16 cellular contexts compared by ENCODE assay signal in genomic region chr3:180947761-180948390, GRCh38. TPM values are rescaled to one million over a fixed set of nuclear protein-coding genes. Genes with fewer than 3 reads are reported as not detected.
A peak's percentile ranks its signal among the peaks of the same experiment; 100 is the strongest.
DNase-seq lines count a peak whose midpoint lies in the region; ATAC-seq and TF ChIP-seq lines count a peak whose summit lies in the region.
"Had no signal": no experiment of that assay in that cellular context is flagged by ENCODE, and none has a peak within 500 bp of the region (broad histone marks: within the 10 kb centered on the region; RNA-seq: fewer than 3 reads in every experiment).

No MANE protein-coding gene starts in this region.

- H3K27me3 Mint-ChIP-seq in stimulated activated naive CD8-positive, alpha-beta T cell treated with anti-CD3 and anti-CD28 coated beads, Interleukin-15, Interleukin-2, amounts not matched to agents 100 ng/mL and 50 ng/mL, for 24 hours: no peaks in the 10 kb centered on the region
- H3K27me3 Mint-ChIP-seq: activated CD4-positive, alpha-beta T cell treated with anti-CD3 and anti-CD28 coated beads, Interleukin-2, amount 10 ng/mL, durations not matched to agents 24 days and 14 days had no signal

- DNase-seq in stimulated activated naive CD8-positive, alpha-beta T cell treated with anti-CD3 and anti-CD28 coated beads, Interleukin-15, Interleukin-2, amounts not matched to agents 100 U/mL and 50 U/mL, for 24 hours: no peak
- DNase-seq in NB4 (ENCODE audit: low read depth): peak; percentile 7
- no peak for DNase-seq in COLO829 (ENCODE audit: low spot score)
- no peak for DNase-seq in putamen (ENCODE audit: low spot score)
- no peak for DNase-seq in LoVo (ENCODE audit: low spot score)
- DNase-seq: activated CD4-positive, alpha-beta T cell treated with anti-CD3 and anti-CD28 coated beads, Interleukin-2, amount 10 ng/mL, durations not matched to agents 24 days and 14 days; activated naive CD4-positive, alpha-beta T cell treated with anti-CD3 and anti-CD28 coated beads, Interleukin-2, amount 50 U/mL, for 16 hours; foreskin fibroblast; NCI-H1694; occipital lobe; thyroid gland had no signal

- no peak for TF ChIP-seq POLR2A in NB4 (IDR thresholded peaks at IDR 0.05; ENCODE audit: extremely low read depth, insufficient read length)

- no peak overlapping the region for H3K4me3 Mint-ChIP-seq in stimulated activated naive CD8-positive, alpha-beta T cell treated with anti-CD3 and anti-CD28 coated beads, Interleukin-15, Interleukin-2, amounts not matched to agents 100 ng/mL and 50 ng/mL, for 24 hours
- H3K4me3 Mint-ChIP-seq: activated CD4-positive, alpha-beta T cell treated with anti-CD3 and anti-CD28 coated beads, Interleukin-2, amount 10 ng/mL, durations not matched to agents 24 days and 14 days had no signal

- H3K36me3 Mint-ChIP-seq in stimulated activated naive CD8-positive, alpha-beta T cell treated with anti-CD3 and anti-CD28 coated beads, Interleukin-15, Interleukin-2, amounts not matched to agents 100 ng/mL and 50 ng/mL, for 24 hours (ENCODE audit: low read depth): peaks cover 65% of the 10 kb centered on the region

- no peak overlapping the region for H3K4me3 ChIP-seq in NB4 (ENCODE audit: low read depth, low read length)
- H3K4me3 ChIP-seq: coronary artery, thyroid gland had no signal

- H3K9me3 Mint-ChIP-seq in stimulated activated naive CD8-positive, alpha-beta T cell treated with anti-CD3 and anti-CD28 coated beads, Interleukin-15, Interleukin-2, amounts not matched to agents 100 ng/mL and 50 ng/mL, for 24 hours: no peaks in the 10 kb centered on the region
- H3K9me3 Mint-ChIP-seq: activated CD4-positive, alpha-beta T cell treated with anti-CD3 and anti-CD28 coated beads, Interleukin-2, amount 10 ng/mL, durations not matched to agents 24 days and 14 days had no signal

- ATAC-seq in stimulated activated naive CD8-positive, alpha-beta T cell treated with anti-CD3 and anti-CD28 coated beads, Interleukin-15, Interleukin-2, amounts not matched to agents 100 U/mL and 50 U/mL, for 24 hours: no peak
- ATAC-seq in HG02870 (IDR thresholded peaks at IDR 0.05; ENCODE audit: unreplicated experiment) (peak; percentile 88), esophagus mucosa (no peak)
- ATAC-seq: Right ventricle myocardium inferior had no signal

- peaks cover 23% of the 10 kb centered on the region for H3K4me1 Mint-ChIP-seq in stimulated activated naive CD8-positive, alpha-beta T cell treated with anti-CD3 and anti-CD28 coated beads, Interleukin-15, Interleukin-2, amounts not matched to agents 100 ng/mL and 50 ng/mL, for 24 hours (ENCODE audit: low read depth)

- H3K27ac Mint-ChIP-seq in stimulated activated naive CD8-positive, alpha-beta T cell treated with anti-CD3 and anti-CD28 coated beads, Interleukin-15, Interleukin-2, amounts not matched to agents 100 ng/mL and 50 ng/mL, for 24 hours: peak overlapping the region; percentile 8
- H3K27ac Mint-ChIP-seq: activated CD4-positive, alpha-beta T cell treated with anti-CD3 and anti-CD28 coated beads, Interleukin-2, amount 10 ng/mL, durations not matched to agents 24 days and 14 days had no signal

- no peak for TF ChIP-seq CTCF in NB4 (IDR thresholded peaks at IDR 0.05; ENCODE audit: low read depth, low read length)

RNA-seq across cellular contexts. Expression of gene FXR1, which starts 35.4 kb away (rescaled TPM):
- 54.0 TPM for total RNA-seq in esophagus mucosa

RNA-seq across cellular contexts. Expression of gene DNAJC19, which starts 41.7 kb away (rescaled TPM):
- 34.4 TPM for total RNA-seq in esophagus mucosa
